In genomic region chr5:97192580-97193421, GRCh38 we compare ENCODE assay signal across 8 cellular contexts. TPM values are rescaled to one million over a fixed set of nuclear protein-coding genes. Genes with fewer than 3 reads are reported as not detected.
DNase-seq lines count a peak whose midpoint lies in the region; ATAC-seq, FAIRE-seq and TF ChIP-seq lines count a peak whose summit lies in the region.

No MANE protein-coding gene starts in this region.

- H2BK12ac ChIP-seq in H1 (ENCODE audit: low read depth, low read length) = no peak overlapping the region

- no peak overlapping the region for H3K4me3 Mint-ChIP-seq in natural killer cell
- H3K4me3 Mint-ChIP-seq in activated T-helper 2 cell treated with anti-CD3 and anti-CD28 coated beads, Interferon-gamma antibody, Interleukin-2, Interleukin-4, amounts not matched to agents 10 μg/mL and 5 μg/mL and 100 μg/mL, durations not matched to agents 14 hours and 24 hours and 36 hours (ENCODE audit: low read depth) = no peak overlapping the region

- H3K27ac ChIP-seq in DND-41 (ENCODE audit: low read length) = peak overlapping the region; percentile 98
- peak overlapping the region; percentile 23 for H3K27ac ChIP-seq in HUES48 (ENCODE audit: low read depth, low read length)
- H3K27ac ChIP-seq in H1 (ENCODE audit: low read depth, low read length) = no peak overlapping the region

- peak overlapping the region; percentile 62 for H3K4me2 ChIP-seq in DND-41 (ENCODE audit: insufficient read depth, low read length)
- no peak overlapping the region for H3K4me2 ChIP-seq in H1 (ENCODE audit: insufficient read depth in 1 of 2, low read depth in 2 of 2, low read length in 2 of 2)

- H3K23me2 ChIP-seq in H1 (ENCODE audit: low read depth, low read length) = no peaks in the 10 kb centered on the region

- FAIRE-seq in H1 (lab: Jason Lieb, UNC) = no peak

- H4K20me1 ChIP-seq in DND-41 (ENCODE audit: insufficient read depth, low read length) (no peaks in the 10 kb centered on the region), H1 (replicated peaks in 1 of 2; ENCODE audit: control insufficient read depth in 1 of 2, insufficient read depth in 2 of 2, low read length in 2 of 2) (no peaks in the 10 kb centered on the region)

- H3K27me3 ChIP-seq in DND-41 (ENCODE audit: insufficient read depth, low read length, poor library complexity) (no peaks in the 10 kb centered on the region), HUES48 (ENCODE audit: control insufficient read depth, insufficient read depth, low read length) (no peaks in the 10 kb centered on the region), H1 (replicated peaks in 1 of 4; ENCODE audit: control insufficient read depth in 3 of 4, extremely low read depth in 1 of 4, insufficient read depth in 3 of 4, low read length in 3 of 4) (no peaks in the 10 kb centered on the region)

- H3K79me1 ChIP-seq in H1 (ENCODE audit: low read depth, low read length) = no peaks in the 10 kb centered on the region

- H3K79me2 ChIP-seq in DND-41 (ENCODE audit: insufficient read depth, low read length) (peaks cover 30% of the 10 kb centered on the region), H1 (ENCODE audit: control insufficient read depth in 1 of 2, insufficient read depth in 2 of 2, low read length in 2 of 2) (no peaks in the 10 kb centered on the region)

- no peak for TF ChIP-seq POLR2A in H1 (IDR thresholded peaks at IDR 0.05; ENCODE audit: control extremely low read depth in 1 of 2, low read depth in 2 of 2, low read length in 2 of 2)

- POLR2A ChIA-PET in H1 (lab: Charles Lee; ENCODE audit: partially characterized antibody) = no interaction called here

- H4K91ac ChIP-seq in H1 (replicated peaks; ENCODE audit: insufficient read length, low read length) = no peak overlapping the region

- intact Hi-C loops in natural killer cell (cut with micrococcal nuclease) = no loop called here
- intact Hi-C loops in activated T-helper 2 cell treated with anti-CD3 and anti-CD28 coated beads, Interferon-gamma antibody, Interleukin-2, Interleukin-4, amounts not matched to agents 10 μg/mL and 5 μg/mL and 100 μg/mL, durations not matched to agents 14 hours and 24 hours and 36 hours (cut with micrococcal nuclease) = no loop called here

- H3K4me1 ChIP-seq in DND-41 (ENCODE audit: insufficient read depth, low read length) (peaks cover 60% of the 10 kb centered on the region), HUES48 (ENCODE audit: control insufficient read depth, insufficient read depth, low read length) (peaks cover 14% of the 10 kb centered on the region), H1 (replicated peaks in 1 of 4; ENCODE audit: control insufficient read depth in 3 of 4, insufficient read depth in 4 of 4, low read length in 3 of 4) (no peaks in the 10 kb centered on the region)

- peak; percentile 95 for DNase-seq in DND-41
- DNase-seq in H1 (ENCODE audit: low read depth in 1 of 2, low spot score in 2 of 2) = no peak
- DNase-seq in natural killer cell = no peak
- no peak for DNase-seq in activated T-helper 2 cell treated with anti-CD3 and anti-CD28 coated beads, Interferon-gamma antibody, Interleukin-2, Interleukin-4, amounts not matched to agents 10 μg/mL and 5 μg/mL and 100 μg/mL, durations not matched to agents 14 hours and 24 hours and 36 hours (ENCODE audit: low spot score)
- DNase-seq in SHP77 (lab: John Stamatoyannopoulos, UW) = no peak
- no peak for DNase-seq in glomerular visceral epithelial cell (ENCODE audit: extremely low spot score)

- H3K9me3 Mint-ChIP-seq in natural killer cell = no peaks in the 10 kb centered on the region
- H3K9me3 Mint-ChIP-seq in activated T-helper 2 cell treated with anti-CD3 and anti-CD28 coated beads, Interferon-gamma antibody, Interleukin-2, Interleukin-4, amounts not matched to agents 10 μg/mL and 5 μg/mL and 100 μg/mL, durations not matched to agents 14 hours and 24 hours and 36 hours = peaks cover 17% of the 10 kb centered on the region

- no peak for TF ChIP-seq RAD21 in H1 (IDR thresholded peaks at IDR 0.05 in 1 of 2, conservative IDR thresholded peaks at IDR 0.05 in 1 of 2; ENCODE audit: low read depth in 2 of 2, low read length in 2 of 2)

- TF ChIP-seq EP300 in H1 (IDR thresholded peaks at IDR 0.05; ENCODE audit: borderline replicate concordance in 1 of 2, low read depth in 2 of 2, low read length in 2 of 2) = no peak

- peaks cover 0 to 4% of the 10 kb centered on the region in 2 donors for H3K4me1 Mint-ChIP-seq in natural killer cell
- peaks cover 4% of the 10 kb centered on the region for H3K4me1 Mint-ChIP-seq in activated T-helper 2 cell treated with anti-CD3 and anti-CD28 coated beads, Interferon-gamma antibody, Interleukin-2, Interleukin-4, amounts not matched to agents 10 μg/mL and 5 μg/mL and 100 μg/mL, durations not matched to agents 14 hours and 24 hours and 36 hours (ENCODE audit: low read depth)

- no peaks in the 10 kb centered on the region for H3K9me3 ChIP-seq in DND-41 (ENCODE audit: insufficient read depth, low read length, severe bottlenecking)
- H3K9me3 ChIP-seq in HUES48 (ENCODE audit: control insufficient read depth, insufficient read depth, low read length) = no peaks in the 10 kb centered on the region
- H3K9me3 ChIP-seq in H1 (ENCODE audit: insufficient read depth in 2 of 2, low read depth in 1 of 2, low read length in 1 of 2) = no peaks in the 10 kb centered on the region

- no peak overlapping the region for H3K18ac ChIP-seq in H1 (ENCODE audit: extremely low read depth, low read length)

- H4K5ac ChIP-seq in H1 (ENCODE audit: insufficient read length, low read depth, low read length) = no peak overlapping the region

- no peak overlapping the region for H2BK5ac ChIP-seq in H1 (ENCODE audit: low read depth, low read length)

- H3K4ac ChIP-seq in H1 (replicated peaks; ENCODE audit: insufficient read length, low read depth, low read length) = no peak overlapping the region

- H2AK5ac ChIP-seq in H1 (ENCODE audit: low read depth, low read length) = no peak overlapping the region

- no peak overlapping the region for H3K56ac ChIP-seq in H1 (replicated peaks; ENCODE audit: insufficient read length, low read depth, low read length)

- no peak overlapping the region for H2BK120ac ChIP-seq in H1 (replicated peaks; ENCODE audit: low read depth, low read length)

- H2BK20ac ChIP-seq in H1 (ENCODE audit: low read length) = no peak overlapping the region

- H3K14ac ChIP-seq in H1 (ENCODE audit: insufficient read length) = no peak overlapping the region

- ATAC-seq in DND-41 (ENCODE audit: insufficient read depth, low read depth) = peak; percentile 93
- ATAC-seq in GM21528 (IDR thresholded peaks at IDR 0.05; ENCODE audit: low FRiP score, unreplicated experiment) = peak; percentile 73
- ATAC-seq in natural killer cell = no peak

- H2AFZ ChIP-seq in DND-41 (ENCODE audit: low read depth, low read length) = peak overlapping the region; percentile 58
- no peak overlapping the region for H2AFZ ChIP-seq in H1 (ENCODE audit: low read length)

- H3K27me3 Mint-ChIP-seq in natural killer cell (ENCODE audit: low read depth in 2 of 2) = peaks cover 33 to 55% of the 10 kb centered on the region in 2 donors
- peaks cover 5% of the 10 kb centered on the region for H3K27me3 Mint-ChIP-seq in activated T-helper 2 cell treated with anti-CD3 and anti-CD28 coated beads, Interferon-gamma antibody, Interleukin-2, Interleukin-4, amounts not matched to agents 10 μg/mL and 5 μg/mL and 100 μg/mL, durations not matched to agents 14 hours and 24 hours and 36 hours (ENCODE audit: low read depth)

- CTCF ChIA-PET in H1 (lab: Charles Lee; ENCODE audit: partially characterized antibody) = interaction anchor here (0.5 to 1.1 kb wide), 3 partner anchors 24 to 496 kb away, joined by 3 to 4 read pairs (median 3); no protein-coding TSS in a partner anchor

- H3K36me3 ChIP-seq in DND-41 (ENCODE audit: insufficient read depth, low read length) (peaks cover 4% of the 10 kb centered on the region; the same call in 1 of the 2 replicates), HUES48 (ENCODE audit: control insufficient read depth, insufficient read depth, low read length) (no peaks in the 10 kb centered on the region), H1 (ENCODE audit: control insufficient read depth in 2 of 4, insufficient read depth in 4 of 4, low read length in 3 of 4) (no peaks in the 10 kb centered on the region)

- no peak overlapping the region for H3K27ac Mint-ChIP-seq in natural killer cell
- no peak overlapping the region for H3K27ac Mint-ChIP-seq in activated T-helper 2 cell treated with anti-CD3 and anti-CD28 coated beads, Interferon-gamma antibody, Interleukin-2, Interleukin-4, amounts not matched to agents 10 μg/mL and 5 μg/mL and 100 μg/mL, durations not matched to agents 14 hours and 24 hours and 36 hours

- H4K8ac ChIP-seq in H1 (ENCODE audit: extremely low read depth, insufficient read depth, low read length) = peak overlapping the region; percentile 51; the same call in 1 of the 2 replicates

- TF ChIP-seq CTCF in DND-41 (IDR thresholded peaks at IDR 0.05; ENCODE audit: borderline replicate concordance, extremely low read depth, low read length, poor library complexity, severe bottlenecking) (peak; percentile 54), H1 (IDR thresholded peaks at IDR 0.05; ENCODE audit: control extremely low read depth in 1 of 3, insufficient read depth in 1 of 3, low read depth in 1 of 3, low read length in 3 of 3) (no peak), natural killer cell (IDR thresholded peaks at IDR 0.05) (no peak)

- H3K4me3 ChIP-seq in DND-41 (ENCODE audit: low read depth in 1 of 2, low read length in 2 of 2) (peak overlapping the region in 1 of 2 experiments; percentile 52; a peak in 2 of 4 replicates), HUES48 (ENCODE audit: low read depth, low read length) (no peak overlapping the region), H1 (ENCODE audit: extremely low read depth in 1 of 4, insufficient read depth in 2 of 4, low read depth in 3 of 4, low read length in 4 of 4) (no peak overlapping the region)

- no peak overlapping the region for H3K23ac ChIP-seq in H1 (ENCODE audit: insufficient read length)

- peaks cover 11% of the 10 kb centered on the region for H3K36me3 Mint-ChIP-seq in natural killer cell
- H3K36me3 Mint-ChIP-seq in activated T-helper 2 cell treated with anti-CD3 and anti-CD28 coated beads, Interferon-gamma antibody, Interleukin-2, Interleukin-4, amounts not matched to agents 10 μg/mL and 5 μg/mL and 100 μg/mL, durations not matched to agents 14 hours and 24 hours and 36 hours (ENCODE audit: low read depth) = no peaks in the 10 kb centered on the region

- WGBS in H1 (ENCODE audit: extremely low coverage in 1 of 2, insufficient coverage in 1 of 2, insufficient read length in 1 of 2, insufficient replicate concordance in 2 of 2, low coverage in 1 of 2, low lambda C conversion rate in 2 of 2, missing lambda C conversion rate in 1 of 2), 2 experiments = 92% methylated on average over 7 of the region's 7 CpGs; no CpG with 5 or more reads in 1 of the 2 experiments

- H3K9ac ChIP-seq in DND-41 (ENCODE audit: low read depth, low read length) (peak overlapping the region; percentile 67), HUES48 (ENCODE audit: low read depth, low read length) (no peak overlapping the region), H1 (replicated peaks in 1 of 4; ENCODE audit: extremely low read depth in 1 of 4, low read depth in 3 of 4, low read length in 3 of 4) (no peak overlapping the region)

- H2BK15ac ChIP-seq in H1 (ENCODE audit: low read length) = no peak overlapping the region

RNA-seq across cellular contexts. Expression of gene RIOK2, which starts 9.8 kb away (rescaled TPM):
- 35.0 and 35.8 TPM in 2 replicates for total RNA-seq in H1 (2021; fragmentation: NEBNext Ultra II Directional; extraction: Animal tissue kit (Norgen Biotek cat#: 25700))
- 2.7 and 5.4 TPM in 2 replicates for polyA plus RNA-seq in H1 (2011; rRNA removed)
- polyA plus RNA-seq in H1 (2011; cell fraction: cytosol; rRNA removed) = 8.2 TPM
- 7.7 TPM for polyA plus RNA-seq in H1 (2011; cell fraction: nucleus; rRNA removed)
- polyA plus RNA-seq in H1 (2012, experiment 1 of 2) = 18.6 to 39.7 TPM (median 24.2 TPM) in 4 replicates
- polyA plus RNA-seq in H1 (2012, experiment 2 of 2) = 0.97 TPM
- polyA plus RNA-seq in H1 (2013, experiment 1 of 2) = 19.2 TPM
- 23.2 TPM for polyA plus RNA-seq in H1 (2013, experiment 2 of 2)
- 12.8 and 19.1 TPM in 2 replicates for polyA minus RNA-seq in H1 (2011; rRNA and poly(A)+ RNA removed)
- 12.8 TPM for polyA minus RNA-seq in H1 (2011; cell fraction: cytosol; rRNA and poly(A)+ RNA removed)
- polyA minus RNA-seq in H1 (2011; cell fraction: nucleus; rRNA and poly(A)+ RNA removed) = 37.9 TPM
- total RNA-seq in natural killer cell = 10 to 100 TPM; 26.3 to 31.0 (median 28.2) TPM
- total RNA-seq in activated T-helper 2 cell treated with anti-CD3 and anti-CD28 coated beads, Interferon-gamma antibody, Interleukin-2, Interleukin-4, amounts not matched to agents 10 μg/mL and 5 μg/mL and 100 μg/mL, durations not matched to agents 14 hours and 24 hours and 36 hours = 28.1 and 30.5 TPM in 2 replicates

RNA-seq across cellular contexts. Expression of gene LIX1, which starts 50.4 kb away (rescaled TPM):
- 0.26 and 0.33 TPM in 2 replicates for total RNA-seq in H1 (2021; fragmentation: NEBNext Ultra II Directional; extraction: Animal tissue kit (Norgen Biotek cat#: 25700))
- 0.39 and 0.45 TPM in 2 replicates for polyA plus RNA-seq in H1 (2011; rRNA removed)
- 0.66 TPM for polyA plus RNA-seq in H1 (2011; cell fraction: cytosol; rRNA removed)
- 0.37 TPM for polyA plus RNA-seq in H1 (2011; cell fraction: nucleus; rRNA removed)
- polyA plus RNA-seq in H1 (2012, experiment 1 of 2) = 0.39 to 1.1 TPM (median 0.57 TPM) in 4 replicates
- polyA plus RNA-seq in H1 (2012, experiment 2 of 2) = 0.21 TPM
- polyA plus RNA-seq in H1 (2013, experiment 1 of 2) = 0.10 TPM
- 0.09 TPM for polyA plus RNA-seq in H1 (2013, experiment 2 of 2)
- polyA minus RNA-seq in H1 (2011; rRNA and poly(A)+ RNA removed) = 1.3 and 1.4 TPM in 2 replicates
- 0.73 TPM for polyA minus RNA-seq in H1 (2011; cell fraction: cytosol; rRNA and poly(A)+ RNA removed)
- 0.50 TPM for polyA minus RNA-seq in H1 (2011; cell fraction: nucleus; rRNA and poly(A)+ RNA removed)
- not detected for total RNA-seq in natural killer cell
- not detected in 2 replicates for total RNA-seq in activated T-helper 2 cell treated with anti-CD3 and anti-CD28 coated beads, Interferon-gamma antibody, Interleukin-2, Interleukin-4, amounts not matched to agents 10 μg/mL and 5 μg/mL and 100 μg/mL, durations not matched to agents 14 hours and 24 hours and 36 hours

Comparison
In these comparisons a context has a peak if more than half of its experiments do, and no peak if none do; other contexts are left out.
1. ATAC-seq: peak in DND-41 (single experiment) and GM21528 (single experiment); none in natural killer cell (0 of 3).